16 cellular contexts compared by ENCODE assay signal in genomic region chr20:36777152-36777551, GRCh38. TPM values are rescaled to one million over a fixed set of nuclear protein-coding genes. Genes with fewer than 3 reads are reported as not detected.
A peak's percentile ranks its signal among the peaks of the same experiment; 100 is the strongest.
DNase-seq lines count a peak whose midpoint lies in the region; ATAC-seq and TF ChIP-seq lines count a peak whose summit lies in the region.
"Had no signal": no experiment of that assay in that cellular context is flagged by ENCODE, and none has a peak within 500 bp of the region (broad histone marks: within the 10 kb centered on the region; RNA-seq: fewer than 3 reads in every experiment).

No MANE protein-coding gene starts in this region.

- H3K9me2 ChIP-seq in MM.1S (replicated peaks; ENCODE audit: insufficient read depth, low read length), result no peaks in the 10 kb centered on the region

- no peak for ATAC-seq in sciatic nerve
- ATAC-seq: HCT116 had no signal

- TF ChIP-seq POLR2A in spleen (IDR thresholded peaks at IDR 0.05) (no peak), sigmoid colon (IDR thresholded peaks at IDR 0.05) (no peak)

- peaks cover 7 to 36% (median 23%) of the 10 kb centered on the region in 6 donors for H3K4me1 ChIP-seq in spleen
- peaks cover 0 to 34% (median 26%) of the 10 kb centered on the region in 4 donors for H3K4me1 ChIP-seq in sigmoid colon
- H3K4me1 ChIP-seq in MM.1S (ENCODE audit: low read length), result peaks cover 7% of the 10 kb centered on the region

- no peaks in the 10 kb centered on the region for H3K36me3 Mint-ChIP-seq in glutamatergic neuron (ENCODE audit: unreplicated experiment)
- H3K36me3 Mint-ChIP-seq: IgD-negative memory B cell had no signal

- H3K4me1 Mint-ChIP-seq in glutamatergic neuron (ENCODE audit: low read depth, unreplicated experiment), result peaks cover 28% of the 10 kb centered on the region

- no peak overlapping the region for H3K9ac ChIP-seq in MM.1S (ENCODE audit: low read length)

- peak overlapping the region; percentile 56 for H3K27ac Mint-ChIP-seq in glutamatergic neuron (ENCODE audit: unreplicated experiment)

- TF ChIP-seq CTCF in glutamatergic neuron (IDR thresholded peaks at IDR 0.05; ENCODE audit: partially characterized antibody, unreplicated experiment) (no peak), spleen (IDR thresholded peaks at IDR 0.05 in 8 of 11, conservative IDR thresholded peaks at IDR 0.05 in 3 of 11) (no peak), sigmoid colon (IDR thresholded peaks at IDR 0.05) (no peak), MM.1S (IDR thresholded peaks at IDR 0.05; ENCODE audit: low read length) (no peak)

- H3K36me3 ChIP-seq in spleen (peaks cover 0 to 1% (median 0%) of the 10 kb centered on the region in 6 donors), sigmoid colon (peaks cover 0 to under 1% (median 0%) of the 10 kb centered on the region in 4 donors), MM.1S (replicated peaks; ENCODE audit: insufficient read depth, low read length) (no peaks in the 10 kb centered on the region)

- H3K27ac ChIP-seq in spleen, result no peak overlapping the region
- peak overlapping the region in 1 of 4 donors; percentile 33 for H3K27ac ChIP-seq in sigmoid colon
- H3K27ac ChIP-seq in MM.1S (ENCODE audit: low read length), result no peak overlapping the region
- H3K27ac ChIP-seq: C4-2B had no signal

- no peaks in the 10 kb centered on the region for H4K20me1 ChIP-seq in MM.1S (ENCODE audit: insufficient read depth, low read length)

- H3F3A ChIP-seq in MM.1S (ENCODE audit: insufficient read depth, low read length), result 0 out of 2 replicates have a peak, but pooled peaks cover 6% of the 10 kb centered on the region

- peak overlapping the region; percentile 56 for H3K4me3 Mint-ChIP-seq in glutamatergic neuron (ENCODE audit: unreplicated experiment)

- H3K4me3 ChIP-seq in spleen (no peak overlapping the region), sigmoid colon (no peak overlapping the region), MM.1S (ENCODE audit: low read length) (no peak overlapping the region)

- peaks cover 14% of the 10 kb centered on the region for H3K9me3 Mint-ChIP-seq in glutamatergic neuron (ENCODE audit: unreplicated experiment)
- H3K9me3 Mint-ChIP-seq: IgD-negative memory B cell had no signal

- DNase-seq in activated effector memory CD4-positive, alpha-beta T cell treated with anti-CD3 and anti-CD28 coated beads, Interleukin-2, amount 50 U/mL, for 16 hours, result peak; percentile 8
- no peak for DNase-seq in activated effector memory CD4-positive, alpha-beta T cell treated with Interleukin-2 at 50 U/mL for 16 hours
- DNase-seq in RPMI8226, result peak; percentile 18
- no peak for DNase-seq in glutamatergic neuron
- DNase-seq in spleen, result peak; percentile 40
- DNase-seq in sciatic nerve (ENCODE audit: low spot score), result no peak
- no peak for DNase-seq in sigmoid colon
- DNase-seq in MM.1S, result no peak
- DNase-seq: DMS53, NCI-H1436, NCI-H2029 treated with DMSO at 0.1 percent for 48 hours, NCI-H748 treated with DMSO at 0.1 percent for 48 hours, SHP77 had no signal

- H3K79me2 ChIP-seq in MM.1S (ENCODE audit: low read length), result peaks cover 10% of the 10 kb centered on the region

- intact Hi-C loops in spleen (cut with DNase I; ENCODE audit: low total_unique reads) (no loop called here), sciatic nerve (cut with DNase I) (no loop called here), sigmoid colon (cut with DNase I) (loop anchor here (10.0 kb wide), 2 partner anchors 48 to 202 kb away; partner anchors contain the start of gene TGIF2)

- peaks cover 11% of the 10 kb centered on the region for H3K27me3 Mint-ChIP-seq in glutamatergic neuron (ENCODE audit: unreplicated experiment)

- WGBS in spleen, 5 donors, result 75 to 87% (median 79%) methylated on average over 3 of the region's 3 CpGs
- WGBS in sigmoid colon, 2 donors, result 53% methylated on average over 3 of the region's 3 CpGs

- no peaks in the 10 kb centered on the region for H3K9me3 ChIP-seq in spleen
- H3K9me3 ChIP-seq in sigmoid colon, result no peaks in the 10 kb centered on the region
- H3K9me3 ChIP-seq in MM.1S (replicated peaks; ENCODE audit: insufficient read depth, low read length), result no peaks in the 10 kb centered on the region

- no peak for TF ChIP-seq EP300 in sigmoid colon (IDR thresholded peaks at IDR 0.05)

- no peak overlapping the region for H2AFZ ChIP-seq in MM.1S (ENCODE audit: low read length)

- H3K27me3 ChIP-seq in spleen (replicated peaks in 1 of 7) (no peaks in the 10 kb centered on the region), sigmoid colon (no peaks in the 10 kb centered on the region), MM.1S (replicated peaks; ENCODE audit: insufficient read depth, low read length) (no peaks in the 10 kb centered on the region)

- H3K4me2 ChIP-seq in MM.1S (ENCODE audit: low read depth, low read length), result no peak overlapping the region

RNA-seq across cellular contexts. Expression of gene DSN1, which starts 3.6 kb away (rescaled TPM):
- total RNA-seq in glutamatergic neuron (ENCODE audit: unreplicated experiment) (6.4 TPM), spleen (10 to 100 TPM in 4 of 7 donors, 1 to 10 TPM in 3; 8.6 to 16.7 (median 10.5) TPM), sciatic nerve (7.2 TPM), sigmoid colon (1 to 10 TPM; 4.4 to 6.4 (median 5.5) TPM)
- polyA plus RNA-seq in spleen (10 to 100 TPM; 12.6 to 16.6 (median 15.7) TPM), sigmoid colon (10 to 100 TPM in 2 of 3 donors, 1 to 10 TPM in 1; 7.8 to 11.7 (median 11.6) TPM)

RNA-seq across cellular contexts. Expression of gene NDRG3, which starts 31.3 kb away (rescaled TPM):
- 31.8 TPM for total RNA-seq in glutamatergic neuron (ENCODE audit: unreplicated experiment)
- 10 to 100 TPM; 26.8 to 32.0 (median 28.1) TPM for total RNA-seq in spleen
- 10 to 100 TPM; 15.5 to 22.5 (median 17.6) TPM for polyA plus RNA-seq in spleen
- total RNA-seq in sciatic nerve, result 30.7 TPM
- total RNA-seq in sigmoid colon, result 10 to 100 TPM; 28.5 to 38.9 (median 31.5) TPM
- polyA plus RNA-seq in sigmoid colon, result 10 to 100 TPM; 21.6 to 32.1 (median 25.9) TPM

Comparison
In these comparisons a context has a peak if more than half of its experiments do, and no peak if none do; other contexts are left out.
1. DNase-seq: peak in activated effector memory CD4-positive, alpha-beta T cell treated with anti-CD3 and anti-CD28 coated beads, Interleukin-2, amount 50 U/mL, for 16 hours (single experiment), RPMI8226 (single experiment) and spleen (single experiment); none in activated effector memory CD4-positive, alpha-beta T cell treated with Interleukin-2 at 50 U/mL for 16 hours (single experiment), glutamatergic neuron (single experiment), sciatic nerve (single experiment), sigmoid colon (single experiment) and MM.1S (single experiment).